Comparison of ENCODE assay signal across 16 cellular contexts in the genomic region with DNA sequence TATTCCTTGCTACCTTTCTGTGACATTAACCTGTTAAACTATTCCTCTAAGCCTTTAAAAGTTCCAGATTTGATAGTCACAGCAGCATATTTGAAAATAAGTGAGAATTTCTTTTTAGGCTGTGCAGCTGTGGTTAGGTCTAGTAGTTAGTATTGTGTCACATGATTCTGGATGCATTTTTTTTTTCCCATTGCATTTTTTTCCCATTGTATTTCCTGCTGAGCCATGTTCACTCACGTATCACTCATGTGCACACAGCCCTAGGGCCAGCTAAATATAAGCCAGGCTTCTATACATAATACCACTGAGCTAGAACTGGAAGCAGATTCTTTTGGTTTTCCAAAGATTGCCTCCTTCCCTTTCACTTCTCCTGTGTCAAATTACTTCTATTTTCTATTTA. TPM values are rescaled to one million over a fixed set of nuclear protein-coding genes. Genes with fewer than 3 reads are reported as not detected.
DNase-seq lines count a peak whose midpoint lies in the region; ATAC-seq, FAIRE-seq and TF ChIP-seq lines count a peak whose summit lies in the region.
"Had no signal": no experiment of that assay in that cellular context is flagged by ENCODE, and none has a peak within 500 bp of the region (broad histone marks: within the 10 kb centered on the region; RNA-seq: fewer than 3 reads in every experiment).

No MANE protein-coding gene starts in this region.

- peak; percentile 59 for FAIRE-seq in K562 (lab: Jason Lieb, UNC)
- FAIRE-seq: islet of Langerhans had no signal

- H3K27ac Mint-ChIP-seq in immature natural killer cell, result no peak overlapping the region

- H3K27me3 ChIP-seq in K562 (ENCODE audit: control insufficient read depth in 2 of 2, insufficient read depth in 2 of 2, low read length in 2 of 2) (no peaks in the 10 kb centered on the region), foreskin keratinocyte (no peaks in the 10 kb centered on the region), WERI-Rb-1 (ENCODE audit: insufficient read depth, low read depth, severe bottlenecking) (no peaks in the 10 kb centered on the region)
- H3K27me3 ChIP-seq: esophagus muscularis mucosa, upper lobe of left lung had no signal

- WGBS in K562 (ENCODE audit: insufficient coverage, low coverage, missing lambda C conversion rate), result 42% methylated on average over 1 of the region's 1 CpG

- H3K9ac ChIP-seq in K562 (ENCODE audit: insufficient read depth in 1 of 2, low read depth in 2 of 2, low read length in 2 of 2), result no peak overlapping the region

- no peaks in the 10 kb centered on the region; the same call in 1 of the 2 replicates for H3K9me3 ChIP-seq in K562 (replicated peaks; ENCODE audit: control insufficient read depth, insufficient read depth, low read depth, low read length)
- peaks cover 7% of the 10 kb centered on the region for H3K9me3 ChIP-seq in WERI-Rb-1 (ENCODE audit: severe bottlenecking)
- H3K9me3 ChIP-seq: esophagus muscularis mucosa, upper lobe of left lung had no signal

- no peak for TF ChIP-seq POLR2A in K562 (conservative IDR thresholded peaks at IDR 0.05)

- peak; percentile 62 for DNase-seq in ACHN
- DNase-seq in HK-2 (ENCODE audit: unreplicated experiment), result peak; percentile 8
- no peak for DNase-seq in K562 (ENCODE audit: extremely low read depth in 1 of 4, low spot score in 3 of 4)
- DNase-seq in foreskin keratinocyte, result peak; percentile 47 to 80
- DNase-seq in left lobe of liver (ENCODE audit: low spot score), result no peak
- DNase-seq in immature natural killer cell, result no peak
- no peak for DNase-seq in NCI-H1092 treated with DMSO at 0.1 percent for 48 hours (lab: John Stamatoyannopoulos, UW)
- no peak for DNase-seq in WERI-Rb-1
- DNase-seq: DMS 273 treated with DMSO at 0.1 percent for 48 hours; MM.1S; NCI-H2107; stimulated activated CD4-positive, alpha-beta T cell treated with anti-CD3 and anti-CD28 coated beads, Interleukin-1b, Interleukin-23, amount 100 ng/mL, for 48 hours; upper lobe of left lung had no signal

- H3K4me1 ChIP-seq in K562 (replicated peaks in 1 of 2; ENCODE audit: control insufficient read depth in 2 of 2, insufficient read depth in 2 of 2, low read length in 2 of 2), result peaks cover 0 to 10% of the 10 kb centered on the region in 2 experiments; a peak in 2 of 5 replicates
- H3K4me1 ChIP-seq in foreskin keratinocyte, result no peaks in the 10 kb centered on the region
- H3K4me1 ChIP-seq: upper lobe of left lung had no signal

- H3K36me3 Mint-ChIP-seq in immature natural killer cell, result peaks cover 0 to 34% (median 31%) of the 10 kb centered on the region in 3 donors

- TF ChIP-seq CTCF in K562 (IDR thresholded peaks at IDR 0.05 in 2 of 3, conservative IDR thresholded peaks at IDR 0.05 in 1 of 3; ENCODE audit: insufficient read depth in 2 of 3, low read depth in 1 of 3, low read length in 3 of 3) (no peak), foreskin keratinocyte (conservative IDR thresholded peaks at IDR 0.05) (no peak), WERI-Rb-1 (IDR thresholded peaks at IDR 0.05; ENCODE audit: low read depth, low read length) (no peak)

- H3K4me3 ChIP-seq in K562 (no peak overlapping the region), WERI-Rb-1 (ENCODE audit: low read depth, low read length) (no peak overlapping the region)
- H3K4me3 ChIP-seq: esophagus muscularis mucosa, upper lobe of left lung had no signal

- H3K79me2 ChIP-seq in K562 (ENCODE audit: control insufficient read depth, insufficient read depth, low read length), result no peaks in the 10 kb centered on the region

- no peak overlapping the region for H2AFZ ChIP-seq in K562 (ENCODE audit: low read depth, low read length)

- intact Hi-C loops in K562 (cut with micrococcal nuclease), result no loop called here

- no peak for TF ChIP-seq EP300 in K562 (IDR thresholded peaks at IDR 0.05; ENCODE audit: low read length)

- CTCF ChIA-PET in K562 (lab: Yijun Ruan, JAX; ENCODE audit: low intra/inter-chr PET ratio), result no interaction called here

- H3K4me3 Mint-ChIP-seq in immature natural killer cell, result no peak overlapping the region

- no peaks in the 10 kb centered on the region for H3K4me1 Mint-ChIP-seq in immature natural killer cell

- H3K4me2 ChIP-seq in K562 (ENCODE audit: insufficient read depth, low read length), result no peak overlapping the region

- BruUV-seq in K562 (replicated peaks; lab: Mats Ljungman, UMichigan), result no TSS peak

- H4K20me1 ChIP-seq in K562 (replicated peaks; ENCODE audit: control insufficient read depth, insufficient read depth, low read length), result no peaks in the 10 kb centered on the region

- peaks cover 0 to 4% (median 0%) of the 10 kb centered on the region in 3 donors for H3K27me3 Mint-ChIP-seq in immature natural killer cell (ENCODE audit: low read depth in 3 of 3)

- H3K9me3 Mint-ChIP-seq in immature natural killer cell, result no peaks in the 10 kb centered on the region

- H3K36me3 ChIP-seq in K562 (ENCODE audit: control insufficient read depth, insufficient read depth, low read length), result no peaks in the 10 kb centered on the region
- H3K36me3 ChIP-seq in WERI-Rb-1, result no peaks in the 10 kb centered on the region

- POLR2A ChIA-PET in K562 (lab: Yijun Ruan, JAX), result interaction anchor here (0.5 to 1.0 kb wide), 3 partner anchors 99 to 406 kb away, joined by 3 to 5 read pairs (median 3); partner anchors contain the start of gene NUDT13

- in situ Hi-C loops in ACHN (cut with HindIII; ENCODE audit: low pct_ligation_motif_present, low pct_unique_long_range_greater_than_20kb, low sequenced_read_pairs) (no loop called here), K562 (cut with MboI) (no loop called here)

- no peak overlapping the region for H3K27ac ChIP-seq in K562 (ENCODE audit: extremely low read depth, low read depth, low read length)
- no peak overlapping the region for H3K27ac ChIP-seq in foreskin keratinocyte
- H3K27ac ChIP-seq in WERI-Rb-1, result no peak overlapping the region
- H3K27ac ChIP-seq: esophagus muscularis mucosa, upper lobe of left lung, VCaP had no signal

- no peak for ATAC-seq in K562
- ATAC-seq in foreskin keratinocyte, result peak; percentile 77
- ATAC-seq in left lobe of liver, result no peak

- H3K9me1 ChIP-seq in K562 (ENCODE audit: control insufficient read depth, insufficient read depth, low read length), result no peaks in the 10 kb centered on the region

- no peak for TF ChIP-seq RAD21 in K562 (CRISPR knock-in tag; conservative IDR thresholded peaks at IDR 0.05 in 1 of 2, IDR thresholded peaks at IDR 0.05 in 1 of 2)

RNA-seq across cellular contexts. Expression of gene DNAJC9, which starts 37.4 kb away (rescaled TPM):
- 90.4 and 196 TPM in 2 replicates for total RNA-seq in K562 (2011; cell fraction: chromatin; rRNA removed; ENCODE audit: low replicate concordance)
- total RNA-seq in K562 (2011; cell fraction: nucleolus; rRNA removed), result 60.9 and 74.1 TPM in 2 replicates
- total RNA-seq in K562 (2011; cell fraction: nucleoplasm; rRNA removed), result 110 and 179 TPM in 2 replicates
- 118 and 132 TPM in 2 replicates for total RNA-seq in K562 (2014; rRNA removed)
- total RNA-seq in K562 (2014; rRNA removed; fragmentation: Illumina TruSeq; extraction: Trizol), result 133 and 149 TPM in 2 replicates
- 119 and 124 TPM in 2 replicates for total RNA-seq in K562 (2015; rRNA removed; fragmentation: Illumina TruSeq; extraction: Trizol)
- total RNA-seq in K562 (2021), result 97.6 and 101 TPM in 2 replicates
- polyA plus RNA-seq in K562 (2011; rRNA removed), result 75.0 and 97.8 TPM in 2 replicates
- polyA plus RNA-seq in K562 (2011; cell fraction: cytosol; rRNA removed), result 57.3 and 71.3 TPM in 2 replicates
- polyA plus RNA-seq in K562 (2011; cell fraction: nucleus; rRNA removed), result 62.5 and 90.3 TPM in 2 replicates
- 82.0 and 87.8 TPM in 2 replicates for polyA plus RNA-seq in K562 (2012)
- 100 and 102 TPM in 2 replicates for polyA plus RNA-seq in K562 (2014; fragmentation: Illumina TruSeq; extraction: Trizol)
- polyA plus RNA-seq in K562 (2014; fragmentation: Nextera tagmentation; extraction: Ambion mirVana), result 10 to 100 TPM; 66.7 to 80.2 TPM
- 111 and 121 TPM in 2 replicates for polyA plus RNA-seq in K562 (2014; rRNA removed)
- polyA minus RNA-seq in K562 (2011; rRNA and poly(A)+ RNA removed), result 117 and 124 TPM in 2 replicates
- polyA minus RNA-seq in K562 (2011; cell fraction: cytosol; rRNA and poly(A)+ RNA removed), result 26.0 and 39.6 TPM in 2 replicates
- 49.4 and 90.7 TPM in 2 replicates for polyA minus RNA-seq in K562 (2011; cell fraction: nucleus; rRNA and poly(A)+ RNA removed)
- 47.8 and 51.4 TPM in 2 replicates for total RNA-seq in foreskin keratinocyte
- polyA plus RNA-seq in foreskin keratinocyte, result 35.6 and 40.9 TPM in 2 replicates
- total RNA-seq in left lobe of liver, result 5.8 TPM
- polyA plus RNA-seq in immature natural killer cell, result 10 to 100 TPM; 26.4 to 27.6 (median 26.9) TPM

RNA-seq across cellular contexts. Expression of gene FAM149B1, which starts 41.8 kb away (rescaled TPM):
- total RNA-seq in K562 (2011; cell fraction: chromatin; rRNA removed; ENCODE audit: low replicate concordance), result 7.2 and 16.9 TPM in 2 replicates
- 4.2 and 5.0 TPM in 2 replicates for total RNA-seq in K562 (2011; cell fraction: nucleolus; rRNA removed)
- 7.0 and 8.5 TPM in 2 replicates for total RNA-seq in K562 (2011; cell fraction: nucleoplasm; rRNA removed)
- 3.2 and 4.2 TPM in 2 replicates for total RNA-seq in K562 (2014; rRNA removed)
- 9.5 and 10.3 TPM in 2 replicates for total RNA-seq in K562 (2014; rRNA removed; fragmentation: Illumina TruSeq; extraction: Trizol)
- total RNA-seq in K562 (2015; rRNA removed; fragmentation: Illumina TruSeq; extraction: Trizol), result 8.8 and 9.2 TPM in 2 replicates
- 6.1 and 7.2 TPM in 2 replicates for total RNA-seq in K562 (2021)
- polyA plus RNA-seq in K562 (2011; rRNA removed), result 18.5 and 21.5 TPM in 2 replicates
- 12.7 and 14.0 TPM in 2 replicates for polyA plus RNA-seq in K562 (2011; cell fraction: cytosol; rRNA removed)
- polyA plus RNA-seq in K562 (2011; cell fraction: nucleus; rRNA removed), result 22.0 and 24.2 TPM in 2 replicates
- 16.3 and 22.4 TPM in 2 replicates for polyA plus RNA-seq in K562 (2012)
- 9.3 and 9.5 TPM in 2 replicates for polyA plus RNA-seq in K562 (2014; fragmentation: Illumina TruSeq; extraction: Trizol)
- 10 to 100 TPM; 14.4 to 16.9 TPM for polyA plus RNA-seq in K562 (2014; fragmentation: Nextera tagmentation; extraction: Ambion mirVana)
- 6.0 and 8.7 TPM in 2 replicates for polyA plus RNA-seq in K562 (2014; rRNA removed)
- polyA minus RNA-seq in K562 (2011; rRNA and poly(A)+ RNA removed), result 13.6 and 17.0 TPM in 2 replicates
- 4.3 and 5.7 TPM in 2 replicates for polyA minus RNA-seq in K562 (2011; cell fraction: cytosol; rRNA and poly(A)+ RNA removed)
- polyA minus RNA-seq in K562 (2011; cell fraction: nucleus; rRNA and poly(A)+ RNA removed), result 6.5 and 8.6 TPM in 2 replicates
- total RNA-seq in foreskin keratinocyte, result 15.4 and 16.7 TPM in 2 replicates
- 12.5 and 12.9 TPM in 2 replicates for polyA plus RNA-seq in foreskin keratinocyte
- 11.1 TPM for total RNA-seq in left lobe of liver
- 1 to 10 TPM; 4.0 to 4.9 (median 4.5) TPM for polyA plus RNA-seq in immature natural killer cell

RNA-seq across cellular contexts. Expression of gene ECD, which starts 41.9 kb away (rescaled TPM):
- total RNA-seq in K562 (2011; cell fraction: chromatin; rRNA removed; ENCODE audit: low replicate concordance), result 52.4 and 77.2 TPM in 2 replicates
- 34.7 and 34.9 TPM in 2 replicates for total RNA-seq in K562 (2011; cell fraction: nucleolus; rRNA removed)
- 43.2 and 55.2 TPM in 2 replicates for total RNA-seq in K562 (2011; cell fraction: nucleoplasm; rRNA removed)
- 43.1 and 52.8 TPM in 2 replicates for total RNA-seq in K562 (2014; rRNA removed)
- total RNA-seq in K562 (2014; rRNA removed; fragmentation: Illumina TruSeq; extraction: Trizol), result 51.2 and 60.1 TPM in 2 replicates
- 53.9 and 57.2 TPM in 2 replicates for total RNA-seq in K562 (2015; rRNA removed; fragmentation: Illumina TruSeq; extraction: Trizol)
- total RNA-seq in K562 (2021), result 44.9 and 48.8 TPM in 2 replicates
- polyA plus RNA-seq in K562 (2011; rRNA removed), result 63.0 and 79.9 TPM in 2 replicates
- polyA plus RNA-seq in K562 (2011; cell fraction: cytosol; rRNA removed), result 35.8 and 44.3 TPM in 2 replicates
- 38.9 and 42.5 TPM in 2 replicates for polyA plus RNA-seq in K562 (2011; cell fraction: nucleus; rRNA removed)
- 32.6 and 42.6 TPM in 2 replicates for polyA plus RNA-seq in K562 (2012)
- polyA plus RNA-seq in K562 (2014; fragmentation: Illumina TruSeq; extraction: Trizol), result 51.0 and 59.4 TPM in 2 replicates
- polyA plus RNA-seq in K562 (2014; fragmentation: Nextera tagmentation; extraction: Ambion mirVana), result 10 to 100 TPM; 33.5 to 75.3 TPM
- 52.6 and 53.2 TPM in 2 replicates for polyA plus RNA-seq in K562 (2014; rRNA removed)
- polyA minus RNA-seq in K562 (2011; rRNA and poly(A)+ RNA removed), result 67.4 and 78.0 TPM in 2 replicates
- 22.3 and 34.4 TPM in 2 replicates for polyA minus RNA-seq in K562 (2011; cell fraction: cytosol; rRNA and poly(A)+ RNA removed)
- polyA minus RNA-seq in K562 (2011; cell fraction: nucleus; rRNA and poly(A)+ RNA removed), result 32.2 and 57.6 TPM in 2 replicates
- 24.2 and 25.0 TPM in 2 replicates for total RNA-seq in foreskin keratinocyte
- polyA plus RNA-seq in foreskin keratinocyte, result 19.6 and 21.6 TPM in 2 replicates
- 9.1 TPM for total RNA-seq in left lobe of liver
- 10 to 100 TPM; 26.3 to 41.8 (median 30.3) TPM for polyA plus RNA-seq in immature natural killer cell

RNA-seq across cellular contexts. Expression of gene MRPS16, which starts 42.7 kb away (rescaled TPM):
- 66.6 and 71.5 TPM in 2 replicates for total RNA-seq in K562 (2011; cell fraction: chromatin; rRNA removed; ENCODE audit: low replicate concordance)
- total RNA-seq in K562 (2011; cell fraction: nucleolus; rRNA removed), result 56.3 and 60.4 TPM in 2 replicates
- 80.6 and 100 TPM in 2 replicates for total RNA-seq in K562 (2011; cell fraction: nucleoplasm; rRNA removed)
- total RNA-seq in K562 (2014; rRNA removed) (120 and 170 TPM in 2 replicates), K562 (2014; rRNA removed; fragmentation: Illumina TruSeq; extraction: Trizol) (177 and 186 TPM in 2 replicates), K562 (2015; rRNA removed; fragmentation: Illumina TruSeq; extraction: Trizol) (152 and 166 TPM in 2 replicates), K562 (2021) (237 and 239 TPM in 2 replicates), foreskin keratinocyte (102 and 105 TPM in 2 replicates), left lobe of liver (53.6 TPM)
- polyA plus RNA-seq in K562 (2011; rRNA removed) (159 and 168 TPM in 2 replicates), K562 (2014; fragmentation: Illumina TruSeq; extraction: Trizol) (120 and 141 TPM in 2 replicates), K562 (2014; fragmentation: Nextera tagmentation; extraction: Ambion mirVana) (10 to 100 TPM; 65.0 to 99.7 TPM), K562 (2014; rRNA removed) (146 and 191 TPM in 2 replicates), foreskin keratinocyte (150 and 161 TPM in 2 replicates), immature natural killer cell (100 to 1,000 TPM in 1 of 3 donors, 10 to 100 TPM in 2; 74.2 to 102 (median 98.9) TPM)
- 215 and 341 TPM in 2 replicates for polyA plus RNA-seq in K562 (2011; cell fraction: cytosol; rRNA removed)
- 84.4 and 85.4 TPM in 2 replicates for polyA plus RNA-seq in K562 (2011; cell fraction: nucleus; rRNA removed)
- polyA plus RNA-seq in K562 (2012), result 168 and 187 TPM in 2 replicates
- 73.3 and 105 TPM in 2 replicates for polyA minus RNA-seq in K562 (2011; rRNA and poly(A)+ RNA removed)
- polyA minus RNA-seq in K562 (2011; cell fraction: cytosol; rRNA and poly(A)+ RNA removed), result 54.8 and 84.6 TPM in 2 replicates
- polyA minus RNA-seq in K562 (2011; cell fraction: nucleus; rRNA and poly(A)+ RNA removed), result 32.7 and 55.5 TPM in 2 replicates

Comparison
In these comparisons a context has a peak if more than half of its experiments do, and no peak if none do; other contexts are left out.
1. DNase-seq: peak in ACHN (single experiment), HK-2 (single experiment) and foreskin keratinocyte (2 of 2); none in K562 (0 of 4), left lobe of liver (single experiment), immature natural killer cell (0 of 3), NCI-H1092 treated with DMSO at 0.1 percent for 48 hours (single experiment) and WERI-Rb-1 (single experiment).